Comparison of ENCODE assay signal across 14 cellular contexts in genomic region chr16:31148281-31148728, GRCh38. TPM values are rescaled to one million over a fixed set of nuclear protein-coding genes. Genes with fewer than 3 reads are reported as not detected.
DNase-seq lines count a peak whose midpoint lies in the region; ATAC-seq and TF ChIP-seq lines count a peak whose summit lies in the region.
"Had no signal": no experiment of that assay in that cellular context is flagged by ENCODE, and none has a peak within 500 bp of the region (broad histone marks: within the 10 kb centered on the region; RNA-seq: fewer than 3 reads in every experiment).

No MANE protein-coding gene starts in this region.

- no peaks in the 10 kb centered on the region for H3K9me3 ChIP-seq in suprapubic skin
- H3K9me3 ChIP-seq: tibial nerve had no signal

- no peak for TF ChIP-seq EP300 in suprapubic skin (IDR thresholded peaks at IDR 0.05)

- no peaks in the 10 kb centered on the region for H3K27me3 Mint-ChIP-seq in activated CD4-positive, alpha-beta T cell treated with anti-CD3 and anti-CD28 coated beads for 36 hours
- H3K27me3 Mint-ChIP-seq in activated CD4-positive, alpha-beta T cell treated with anti-CD3 and anti-CD28 coated beads, Interleukin-2, amount 10 ng/mL, durations not matched to agents 7 days and 5 days = peaks cover 9% of the 10 kb centered on the region
- H3K27me3 Mint-ChIP-seq in natural killer cell (ENCODE audit: low read depth in 2 of 2) = peaks cover 0 to 7% of the 10 kb centered on the region in 2 donors
- H3K27me3 Mint-ChIP-seq: activated naive CD4-positive, alpha-beta T cell treated with anti-CD3 and anti-CD28 coated beads, Interleukin-2, amount 50 U/mL, for 24 hours had no signal

- POLR2A ChIA-PET in activated CD4-positive, alpha-beta T cell treated with anti-CD3 and anti-CD28 coated beads for 36 hours (lab: Charles Lee) = no interaction called here
- POLR2A ChIA-PET in activated CD4-positive, alpha-beta T cell treated with anti-CD3 and anti-CD28 coated beads, Interleukin-2, amount 10 ng/mL, durations not matched to agents 7 days and 5 days (lab: Charles Lee) = no interaction called here

- no peaks in the 10 kb centered on the region for H3K36me3 ChIP-seq in suprapubic skin
- H3K36me3 ChIP-seq: tibial nerve had no signal

- H3K4me1 ChIP-seq in suprapubic skin = peaks cover 21% of the 10 kb centered on the region

- no peaks in the 10 kb centered on the region for H3K9me3 Mint-ChIP-seq in activated CD4-positive, alpha-beta T cell treated with anti-CD3 and anti-CD28 coated beads for 36 hours (ENCODE audit: low read depth)
- H3K9me3 Mint-ChIP-seq in activated CD4-positive, alpha-beta T cell treated with anti-CD3 and anti-CD28 coated beads, Interleukin-2, amount 10 ng/mL, durations not matched to agents 7 days and 5 days = no peaks in the 10 kb centered on the region
- H3K9me3 Mint-ChIP-seq in natural killer cell = no peaks in the 10 kb centered on the region
- H3K9me3 Mint-ChIP-seq: activated naive CD4-positive, alpha-beta T cell treated with anti-CD3 and anti-CD28 coated beads, Interleukin-2, amount 50 U/mL, for 24 hours had no signal

- H3K27ac ChIP-seq in suprapubic skin = no peak overlapping the region
- H3K27ac ChIP-seq: PC-9, tibial nerve had no signal

- no peak overlapping the region for H3K27ac Mint-ChIP-seq in activated CD4-positive, alpha-beta T cell treated with anti-CD3 and anti-CD28 coated beads for 36 hours
- no peak overlapping the region for H3K27ac Mint-ChIP-seq in activated CD4-positive, alpha-beta T cell treated with anti-CD3 and anti-CD28 coated beads, Interleukin-2, amount 10 ng/mL, durations not matched to agents 7 days and 5 days
- no peak overlapping the region for H3K27ac Mint-ChIP-seq in natural killer cell
- H3K27ac Mint-ChIP-seq: activated naive CD4-positive, alpha-beta T cell treated with anti-CD3 and anti-CD28 coated beads, Interleukin-2, amount 50 U/mL, for 24 hours had no signal

- no peak for TF ChIP-seq POLR2A in suprapubic skin (IDR thresholded peaks at IDR 0.05)

- peaks cover 6% of the 10 kb centered on the region for H3K4me1 Mint-ChIP-seq in activated CD4-positive, alpha-beta T cell treated with anti-CD3 and anti-CD28 coated beads for 36 hours
- peaks cover 22% of the 10 kb centered on the region for H3K4me1 Mint-ChIP-seq in activated CD4-positive, alpha-beta T cell treated with anti-CD3 and anti-CD28 coated beads, Interleukin-2, amount 10 ng/mL, durations not matched to agents 7 days and 5 days
- H3K4me1 Mint-ChIP-seq in natural killer cell = peaks cover 9 to 15% of the 10 kb centered on the region in 2 donors

- intact Hi-C loops in activated CD4-positive, alpha-beta T cell treated with anti-CD3 and anti-CD28 coated beads for 36 hours (cut with DNase I, micrococcal nuclease) = loop anchor here in 1 of 2 experiments (10.0 kb wide), 1 partner anchor 154 kb away; no protein-coding TSS in a partner anchor
- intact Hi-C loops in natural killer cell (cut with micrococcal nuclease) = no loop called here

- H3K4me3 Mint-ChIP-seq in activated CD4-positive, alpha-beta T cell treated with anti-CD3 and anti-CD28 coated beads for 36 hours = no peak overlapping the region
- no peak overlapping the region for H3K4me3 Mint-ChIP-seq in activated CD4-positive, alpha-beta T cell treated with anti-CD3 and anti-CD28 coated beads, Interleukin-2, amount 10 ng/mL, durations not matched to agents 7 days and 5 days
- no peak overlapping the region for H3K4me3 Mint-ChIP-seq in natural killer cell
- H3K4me3 Mint-ChIP-seq: activated naive CD4-positive, alpha-beta T cell treated with anti-CD3 and anti-CD28 coated beads, Interleukin-2, amount 50 U/mL, for 24 hours had no signal

- WGBS in suprapubic skin = 17% methylated on average over 26 of the region's 40 CpGs

- peaks cover 5% of the 10 kb centered on the region for H3K27me3 ChIP-seq in suprapubic skin

- CTCF ChIA-PET in activated CD4-positive, alpha-beta T cell treated with anti-CD3 and anti-CD28 coated beads for 36 hours (lab: Charles Lee) = no interaction called here
- CTCF ChIA-PET in activated CD4-positive, alpha-beta T cell treated with anti-CD3 and anti-CD28 coated beads, Interleukin-2, amount 10 ng/mL, durations not matched to agents 7 days and 5 days (lab: Charles Lee) = interaction anchor here (0.9 kb wide), 1 partner anchor 31 kb away, joined by 3 read pairs; the partner anchor contains the start of gene KAT8

- peak overlapping the region; percentile 4 for H3K4me3 ChIP-seq in suprapubic skin
- H3K4me3 ChIP-seq: PC-9, tibial nerve had no signal

- ATAC-seq in activated CD4-positive, alpha-beta T cell treated with anti-CD3 and anti-CD28 coated beads for 36 hours = peak; percentile 30
- ATAC-seq in left lobe of liver = peak; percentile 75
- ATAC-seq in natural killer cell = no peak
- ATAC-seq: sciatic nerve had no signal

- H3K36me3 Mint-ChIP-seq in activated CD4-positive, alpha-beta T cell treated with anti-CD3 and anti-CD28 coated beads for 36 hours (ENCODE audit: low read depth) = no peaks in the 10 kb centered on the region
- no peaks in the 10 kb centered on the region for H3K36me3 Mint-ChIP-seq in activated CD4-positive, alpha-beta T cell treated with anti-CD3 and anti-CD28 coated beads, Interleukin-2, amount 10 ng/mL, durations not matched to agents 7 days and 5 days (ENCODE audit: low read depth)
- no peaks in the 10 kb centered on the region for H3K36me3 Mint-ChIP-seq in natural killer cell
- H3K36me3 Mint-ChIP-seq: activated naive CD4-positive, alpha-beta T cell treated with anti-CD3 and anti-CD28 coated beads, Interleukin-2, amount 50 U/mL, for 24 hours had no signal

- peak; percentile 27 for DNase-seq in activated CD4-positive, alpha-beta T cell treated with anti-CD3 and anti-CD28 coated beads for 36 hours
- DNase-seq in activated CD4-positive, alpha-beta T cell treated with anti-CD3 and anti-CD28 coated beads, Interleukin-2, amount 10 ng/mL, durations not matched to agents 7 days and 5 days = no peak
- DNase-seq in ecto neural progenitor cell (ENCODE audit: low spot score) (peak; percentile 60), left lobe of liver (ENCODE audit: low spot score) (no peak), suprapubic skin (ENCODE audit: low spot score in 2 of 2) (no peak), natural killer cell (no peak), kidney glomerular epithelial cell (lab: John Stamatoyannopoulos, UW) (no peak), NCI-H510A treated with DMSO at 0.1 percent for 48 hours (lab: John Stamatoyannopoulos, UW) (no peak)
- DNase-seq: NCI-H1930, T1000 had no signal

- TF ChIP-seq CTCF in suprapubic skin (IDR thresholded peaks at IDR 0.05) (no peak), natural killer cell (IDR thresholded peaks at IDR 0.05) (no peak)

RNA-seq across cellular contexts. Expression of gene PRSS36, which starts 1.6 kb away (rescaled TPM):
- total RNA-seq in activated CD4-positive, alpha-beta T cell treated with anti-CD3 and anti-CD28 coated beads for 36 hours = under 1 TPM; 0.26 to 0.43 TPM
- total RNA-seq in activated CD4-positive, alpha-beta T cell treated with anti-CD3 and anti-CD28 coated beads, Interleukin-2, amount 10 ng/mL, durations not matched to agents 7 days and 5 days = 1 to 10 TPM in 1 of 2 experiments, under 1 TPM in 1; 0.89 to 1.7 TPM
- 1.5 TPM for total RNA-seq in left lobe of liver
- total RNA-seq in suprapubic skin = 10 to 100 TPM in 2 of 4 donors, 1 to 10 TPM in 2; 2.2 to 17.8 (median 8.4) TPM
- total RNA-seq in natural killer cell = 1 to 10 TPM; 2.1 to 3.5 (median 2.3) TPM

RNA-seq across cellular contexts. Expression of gene PRSS8, which starts 12.8 kb away (rescaled TPM):
- total RNA-seq in activated CD4-positive, alpha-beta T cell treated with anti-CD3 and anti-CD28 coated beads for 36 hours = not detected
- under 1 TPM in 1 of 2 experiments, not detected in 1; 0.17 TPM for total RNA-seq in activated CD4-positive, alpha-beta T cell treated with anti-CD3 and anti-CD28 coated beads, Interleukin-2, amount 10 ng/mL, durations not matched to agents 7 days and 5 days
- total RNA-seq in left lobe of liver (14.5 TPM), suprapubic skin (100 to 1,000 TPM in 3 of 4 donors, 10 to 100 TPM in 1; 46.3 to 168 (median 140) TPM), natural killer cell (not detected)
- total RNA-seq: sciatic nerve had no signal

RNA-seq across cellular contexts. Expression of gene KAT8, which starts 30.8 kb away (rescaled TPM):
- 10 to 100 TPM; 53.6 to 63.1 TPM for total RNA-seq in activated CD4-positive, alpha-beta T cell treated with anti-CD3 and anti-CD28 coated beads for 36 hours
- total RNA-seq in activated CD4-positive, alpha-beta T cell treated with anti-CD3 and anti-CD28 coated beads, Interleukin-2, amount 10 ng/mL, durations not matched to agents 7 days and 5 days = 10 to 100 TPM; 63.4 to 67.7 TPM
- total RNA-seq in left lobe of liver (27.0 TPM), suprapubic skin (100 to 1,000 TPM in 1 of 4 donors, 10 to 100 TPM in 3; 62.3 to 100 (median 69.8) TPM), natural killer cell (100 to 1,000 TPM in 1 of 3 donors, 10 to 100 TPM in 2; 90.6 to 101 (median 93.4) TPM)

RNA-seq across cellular contexts. Expression of gene FUS, which starts 31.6 kb away (rescaled TPM):
- 100 to 1,000 TPM; 647 to 648 TPM for total RNA-seq in activated CD4-positive, alpha-beta T cell treated with anti-CD3 and anti-CD28 coated beads for 36 hours
- total RNA-seq in activated CD4-positive, alpha-beta T cell treated with anti-CD3 and anti-CD28 coated beads, Interleukin-2, amount 10 ng/mL, durations not matched to agents 7 days and 5 days = 100 to 1,000 TPM; 552 to 581 TPM
- total RNA-seq in left lobe of liver = 43.5 TPM
- 100 to 1,000 TPM in 1 of 4 donors, 10 to 100 TPM in 3; 52.5 to 121 (median 58.9) TPM for total RNA-seq in suprapubic skin
- total RNA-seq in natural killer cell = 100 to 1,000 TPM; 872 to 934 (median 918) TPM

RNA-seq across cellular contexts. Expression of gene BCKDK, which starts 40.1 kb away (rescaled TPM):
- 10 to 100 TPM; 50.0 to 53.3 TPM for total RNA-seq in activated CD4-positive, alpha-beta T cell treated with anti-CD3 and anti-CD28 coated beads for 36 hours
- 10 to 100 TPM; 23.0 to 23.5 TPM for total RNA-seq in activated CD4-positive, alpha-beta T cell treated with anti-CD3 and anti-CD28 coated beads, Interleukin-2, amount 10 ng/mL, durations not matched to agents 7 days and 5 days
- total RNA-seq in left lobe of liver (42.7 TPM), suprapubic skin (10 to 100 TPM; 51.0 to 63.2 (median 58.2) TPM), natural killer cell (10 to 100 TPM in 2 of 3 donors, 1 to 10 TPM in 1; 9.9 to 16.3 (median 12.1) TPM)

Comparison
In these comparisons a context has a peak if more than half of its experiments do, and no peak if none do; other contexts are left out.
1. DNase-seq: peak in activated CD4-positive, alpha-beta T cell treated with anti-CD3 and anti-CD28 coated beads for 36 hours (single experiment) and ecto neural progenitor cell (single experiment); none in activated CD4-positive, alpha-beta T cell treated with anti-CD3 and anti-CD28 coated beads, Interleukin-2, amount 10 ng/mL, durations not matched to agents 7 days and 5 days (single experiment), left lobe of liver (single experiment), suprapubic skin (0 of 2), natural killer cell (single experiment), kidney glomerular epithelial cell (single experiment) and NCI-H510A treated with DMSO at 0.1 percent for 48 hours (single experiment).
2. ATAC-seq: peak in activated CD4-positive, alpha-beta T cell treated with anti-CD3 and anti-CD28 coated beads for 36 hours (single experiment) and left lobe of liver (single experiment); none in natural killer cell (0 of 3).
3. RNA of gene PRSS8, which starts 12.8 kb away (total RNA-seq): 46.3 to 168 TPM in suprapubic skin and 14.5 TPM in left lobe of liver (single experiment); 0.17 TPM in activated CD4-positive, alpha-beta T cell treated with anti-CD3 and anti-CD28 coated beads, Interleukin-2, amount 10 ng/mL, durations not matched to agents 7 days and 5 days, not detected in activated CD4-positive, alpha-beta T cell treated with anti-CD3 and anti-CD28 coated beads for 36 hours and not detected in natural killer cell; every median in the first group is over 10 times any median in the second.